In the genomic region with DNA sequence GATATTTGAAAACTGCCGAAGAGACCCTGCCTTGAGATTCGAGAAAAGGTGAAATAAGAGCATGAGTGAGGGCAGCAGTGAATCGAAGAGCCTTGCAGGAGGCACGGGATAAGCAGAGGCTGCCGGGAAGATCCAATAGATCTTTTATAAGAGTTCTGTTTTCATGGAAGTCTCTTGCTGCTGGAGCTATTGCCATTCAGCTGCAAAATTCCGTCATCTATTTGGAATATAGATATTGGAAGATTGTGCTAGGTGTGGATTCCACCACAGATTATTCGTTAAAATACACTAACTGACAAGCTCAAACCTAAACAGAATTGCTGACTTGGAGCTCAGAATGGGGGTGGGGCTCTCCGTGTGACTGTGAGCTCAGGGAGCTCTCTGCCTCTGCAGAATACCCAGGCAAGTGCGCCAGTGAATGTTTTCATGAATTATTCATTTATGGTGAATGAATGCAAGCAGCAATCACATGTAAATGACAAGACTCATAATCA, we compare ENCODE assay signal across 12 cellular contexts.
DNase-seq lines count a peak whose midpoint lies in the region; TF ChIP-seq lines count a peak whose summit lies in the region.
"Had no signal": no experiment of that assay in that cellular context is flagged by ENCODE, and none has a peak within 500 bp of the region (broad histone marks: within the 10 kb centered on the region; RNA-seq: fewer than 3 reads in every experiment).

No MANE protein-coding gene starts in this region.

- H3K4me3 ChIP-seq in fibroblast of mammary gland (ENCODE audit: control insufficient read depth, low read depth, low read length) (peak overlapping the region; percentile 40), uterus (no peak overlapping the region)
- H3K4me3 ChIP-seq: coronary artery had no signal

- no peaks in the 10 kb centered on the region for H3K27me3 ChIP-seq in uterus

- DNase-seq in NCI-H748 (lab: John Stamatoyannopoulos, UW; ENCODE audit: unreplicated experiment) (peak; percentile 47), NCI-H748 treated with DMSO at 0.1 percent for 48 hours (lab: John Stamatoyannopoulos, UW) (no peak), fibroblast of mammary gland (ENCODE audit: low read depth) (peak; percentile 49), neural crest cell (ENCODE audit: low read depth, low spot score) (peak; percentile 36), uterus (no peak), NCI-H2107 (lab: John Stamatoyannopoulos, UW) (no peak), GF-D8 (lab: John Stamatoyannopoulos, UW) (no peak)
- DNase-seq in stimulated activated CD8-positive, alpha-beta memory T cell treated with anti-CD3 and anti-CD28 coated beads, Interleukin-4, amount 100 ng/mL, for 48 hours, result no peak
- DNase-seq: 8988T; NCI-H2081 treated with DMSO at 0.1 percent for 48 hours; stimulated activated CD4-positive, alpha-beta T cell treated with anti-CD3 and anti-CD28 coated beads, Interleukin-15, amount 100 ng/mL, for 24 hours had no signal

- peak overlapping the region; percentile 68 for H3K27ac Mint-ChIP-seq in neural crest cell (ENCODE audit: unreplicated experiment)

- H3K4me1 Mint-ChIP-seq in neural crest cell, result peaks cover 33% of the 10 kb centered on the region

- TF ChIP-seq CTCF in fibroblast of mammary gland (conservative IDR thresholded peaks at IDR 0.05; ENCODE audit: control insufficient read depth, insufficient read depth, low read depth, low read length) (no peak), neural crest cell (conservative IDR thresholded peaks at IDR 0.05) (no peak), uterus (IDR thresholded peaks at IDR 0.05) (no peak)

- no peaks in the 10 kb centered on the region for H3K27me3 Mint-ChIP-seq in neural crest cell (ENCODE audit: low read depth)

- no peaks in the 10 kb centered on the region for H3K9me3 ChIP-seq in uterus

- H3K36me3 Mint-ChIP-seq in neural crest cell (ENCODE audit: low read depth), result no peaks in the 10 kb centered on the region

- intact Hi-C loops in uterus (cut with DNase I; ENCODE audit: low total_unique reads), result no loop called here

- no peak for TF ChIP-seq POLR2A in uterus (IDR thresholded peaks at IDR 0.05)

- H3K4me3 Mint-ChIP-seq in neural crest cell, result peak overlapping the region; percentile 70

- no peaks in the 10 kb centered on the region for H3K4me1 ChIP-seq in uterus

- H3K27ac ChIP-seq in uterus, result peak overlapping the region; percentile 2 to 25
- H3K27ac ChIP-seq: coronary artery had no signal

- H3K9me3 Mint-ChIP-seq in neural crest cell, result no peaks in the 10 kb centered on the region

- no peaks in the 10 kb centered on the region for H3K36me3 ChIP-seq in uterus

Comparison
In these comparisons a context has a peak if more than half of its experiments do, and no peak if none do; other contexts are left out.
1. DNase-seq: peak in NCI-H748 (single experiment), fibroblast of mammary gland (single experiment) and neural crest cell (single experiment); none in NCI-H748 treated with DMSO at 0.1 percent for 48 hours (single experiment), uterus (0 of 2), stimulated activated CD8-positive, alpha-beta memory T cell treated with anti-CD3 and anti-CD28 coated beads, Interleukin-4, amount 100 ng/mL, for 48 hours (single experiment), NCI-H2107 (single experiment) and GF-D8 (single experiment).